Comparison of ENCODE assay signal across 8 cellular contexts in genomic region chr3:155745795-155746550, GRCh38. TPM values are rescaled to one million over a fixed set of nuclear protein-coding genes. Genes with fewer than 3 reads are reported as not detected.
DNase-seq lines count a peak whose midpoint lies in the region; ATAC-seq and TF ChIP-seq lines count a peak whose summit lies in the region.

No MANE protein-coding gene starts in this region.

- peaks cover 30% of the 10 kb centered on the region for H3K4me1 Mint-ChIP-seq in CD4-positive, alpha-beta T cell (ENCODE audit: low read depth)
- peaks cover 19% of the 10 kb centered on the region for H3K4me1 Mint-ChIP-seq in activated T-helper 2 cell treated with anti-CD3 and anti-CD28 coated beads, Interferon-gamma antibody, Interleukin-2, Interleukin-4, amounts not matched to agents 10 μg/mL and 5 μg/mL and 100 μg/mL, durations not matched to agents 14 hours and 24 hours and 36 hours (ENCODE audit: low read depth)
- H3K4me1 Mint-ChIP-seq in stimulated activated effector memory CD8-positive, alpha-beta T cell treated with anti-CD3 and anti-CD28 coated beads, Interleukin-12 subunit alpha, Interleukin-12 subunit beta, amount 100 ng/mL, for 72 hours, result peaks cover 20% of the 10 kb centered on the region

- no peaks in the 10 kb centered on the region for H4K20me1 ChIP-seq in PC-9 (ENCODE audit: insufficient read depth)

- peak overlapping the region; percentile 44 for H3K9ac ChIP-seq in iPS-18a (ENCODE audit: low read length)

- BruUV-seq in PC-9 (replicated peaks; lab: Mats Ljungman, UMichigan), result no TSS peak

- H2AFZ ChIP-seq in PC-9, result no peak overlapping the region

- peaks cover 45% of the 10 kb centered on the region for H3K27me3 Mint-ChIP-seq in CD4-positive, alpha-beta T cell
- peaks cover 55% of the 10 kb centered on the region for H3K27me3 Mint-ChIP-seq in activated T-helper 2 cell treated with anti-CD3 and anti-CD28 coated beads, Interferon-gamma antibody, Interleukin-2, Interleukin-4, amounts not matched to agents 10 μg/mL and 5 μg/mL and 100 μg/mL, durations not matched to agents 14 hours and 24 hours and 36 hours (ENCODE audit: low read depth)

- no peak overlapping the region for H3K27ac ChIP-seq in CD4-positive, alpha-beta T cell (ENCODE audit: low read depth, low read length)
- H3K27ac ChIP-seq in iPS-18a (ENCODE audit: low read length) (peak overlapping the region; percentile 61), PC-9 (no peak overlapping the region)

- no peaks in the 10 kb centered on the region for H3K79me2 ChIP-seq in PC-9 (ENCODE audit: low read depth)

- no peak overlapping the region for H3K27ac Mint-ChIP-seq in CD4-positive, alpha-beta T cell
- H3K27ac Mint-ChIP-seq in activated T-helper 2 cell treated with anti-CD3 and anti-CD28 coated beads, Interferon-gamma antibody, Interleukin-2, Interleukin-4, amounts not matched to agents 10 μg/mL and 5 μg/mL and 100 μg/mL, durations not matched to agents 14 hours and 24 hours and 36 hours, result no peak overlapping the region
- no peak overlapping the region for H3K27ac Mint-ChIP-seq in stimulated activated effector memory CD8-positive, alpha-beta T cell treated with anti-CD3 and anti-CD28 coated beads, Interleukin-12 subunit alpha, Interleukin-12 subunit beta, amount 100 ng/mL, for 72 hours

- H3K36me3 Mint-ChIP-seq in CD4-positive, alpha-beta T cell (ENCODE audit: low read depth), result no peaks in the 10 kb centered on the region
- no peaks in the 10 kb centered on the region for H3K36me3 Mint-ChIP-seq in activated T-helper 2 cell treated with anti-CD3 and anti-CD28 coated beads, Interferon-gamma antibody, Interleukin-2, Interleukin-4, amounts not matched to agents 10 μg/mL and 5 μg/mL and 100 μg/mL, durations not matched to agents 14 hours and 24 hours and 36 hours (ENCODE audit: low read depth)
- no peaks in the 10 kb centered on the region for H3K36me3 Mint-ChIP-seq in stimulated activated effector memory CD8-positive, alpha-beta T cell treated with anti-CD3 and anti-CD28 coated beads, Interleukin-12 subunit alpha, Interleukin-12 subunit beta, amount 100 ng/mL, for 72 hours

- H3K4me1 ChIP-seq in iPS-18a (ENCODE audit: control insufficient read depth, low read depth, low read length), result peaks cover 45% of the 10 kb centered on the region
- peaks cover 33% of the 10 kb centered on the region for H3K4me1 ChIP-seq in PC-9 (replicated peaks; ENCODE audit: insufficient read depth)

- no peaks in the 10 kb centered on the region for H3K9me3 ChIP-seq in CD4-positive, alpha-beta T cell (ENCODE audit: control insufficient read depth, low read length)
- H3K9me3 ChIP-seq in MG63 (no peaks in the 10 kb centered on the region), iPS-18a (ENCODE audit: control insufficient read depth, low read depth, low read length) (no peaks in the 10 kb centered on the region), PC-9 (ENCODE audit: insufficient read depth, low read depth) (no peaks in the 10 kb centered on the region)

- peaks cover 11% of the 10 kb centered on the region; the same call in 1 of the 2 replicates for H3F3A ChIP-seq in PC-9 (ENCODE audit: insufficient read depth, low read depth)

- ATAC-seq in CD4-positive, alpha-beta T cell (ENCODE audit: poor library complexity), result no peak
- no peak for ATAC-seq in stimulated activated effector memory CD8-positive, alpha-beta T cell treated with anti-CD3 and anti-CD28 coated beads, Interleukin-12 subunit alpha, Interleukin-12 subunit beta, amount 100 ng/mL, for 72 hours

- CTCF ChIA-PET in CD4-positive, alpha-beta T cell (lab: Charles Lee), result interaction anchor here (1.7 kb wide), 1 partner anchor 60 kb away, joined by 5 read pairs; the partner anchor contains the start of gene C3orf33
- CTCF ChIA-PET in PC-9 (lab: Charles Lee), result no interaction called here

- H3K36me3 ChIP-seq in MG63 (no peaks in the 10 kb centered on the region), iPS-18a (ENCODE audit: control insufficient read depth, low read depth, low read length) (no peaks in the 10 kb centered on the region), PC-9 (ENCODE audit: low read depth) (no peaks in the 10 kb centered on the region)

- no peak overlapping the region for H3K4me2 ChIP-seq in PC-9

- no peak for DNase-seq in CD4-positive, alpha-beta T cell
- DNase-seq in MG63 (peak; percentile 74), foreskin melanocyte (no peak), PC-9 (no peak), OCI-M1 (lab: John Stamatoyannopoulos, UW) (no peak)
- no peak for DNase-seq in activated T-helper 2 cell treated with anti-CD3 and anti-CD28 coated beads, Interferon-gamma antibody, Interleukin-2, Interleukin-4, amounts not matched to agents 10 μg/mL and 5 μg/mL and 100 μg/mL, durations not matched to agents 14 hours and 24 hours and 36 hours (ENCODE audit: low spot score)
- no peak for DNase-seq in stimulated activated effector memory CD8-positive, alpha-beta T cell treated with anti-CD3 and anti-CD28 coated beads, Interleukin-12 subunit alpha, Interleukin-12 subunit beta, amount 100 ng/mL, for 72 hours (ENCODE audit: low spot score in 2 of 2)

- H3K4me3 ChIP-seq in MG63, result no peak overlapping the region
- H3K4me3 ChIP-seq in iPS-18a (ENCODE audit: low read length), result peak overlapping the region; percentile 90
- no peak overlapping the region for H3K4me3 ChIP-seq in PC-9

- intact Hi-C loops in CD4-positive, alpha-beta T cell (cut with DNase I, micrococcal nuclease), result loop anchor here in 1 of 2 experiments (5.0 kb wide), 1 partner anchor 126 kb away; the partner anchor contains the start of gene GMPS
- intact Hi-C loops in activated T-helper 2 cell treated with anti-CD3 and anti-CD28 coated beads, Interferon-gamma antibody, Interleukin-2, Interleukin-4, amounts not matched to agents 10 μg/mL and 5 μg/mL and 100 μg/mL, durations not matched to agents 14 hours and 24 hours and 36 hours (cut with micrococcal nuclease), result loop anchor here (10.0 kb wide), 1 partner anchor 119 kb away; no protein-coding TSS in a partner anchor
- intact Hi-C loops in PC-9 (cut with micrococcal nuclease; ENCODE audit: unreplicated experiment), result loop anchor here (2.0 to 10.0 kb wide), 2 partner anchors 59 to 109 kb away; partner anchors contain the start of genes C3orf33 and SLC33A1

- POLR2A ChIA-PET in CD4-positive, alpha-beta T cell (lab: Charles Lee), result no interaction called here
- POLR2A ChIA-PET in PC-9 (lab: Charles Lee; ENCODE audit: unreplicated experiment), result no interaction called here

- peak overlapping the region; percentile 94 for H3K4me3 Mint-ChIP-seq in CD4-positive, alpha-beta T cell
- peak overlapping the region; percentile 26 for H3K4me3 Mint-ChIP-seq in activated T-helper 2 cell treated with anti-CD3 and anti-CD28 coated beads, Interferon-gamma antibody, Interleukin-2, Interleukin-4, amounts not matched to agents 10 μg/mL and 5 μg/mL and 100 μg/mL, durations not matched to agents 14 hours and 24 hours and 36 hours (ENCODE audit: low read depth)
- peak overlapping the region; percentile 85 for H3K4me3 Mint-ChIP-seq in stimulated activated effector memory CD8-positive, alpha-beta T cell treated with anti-CD3 and anti-CD28 coated beads, Interleukin-12 subunit alpha, Interleukin-12 subunit beta, amount 100 ng/mL, for 72 hours

- no peaks in the 10 kb centered on the region for H3K9me2 ChIP-seq in PC-9 (ENCODE audit: insufficient read depth)

- TF ChIP-seq CTCF in CD4-positive, alpha-beta T cell (IDR thresholded peaks at IDR 0.05), result no peak
- TF ChIP-seq CTCF in PC-9 (conservative IDR thresholded peaks at IDR 0.05), result no peak

- H3K9me3 Mint-ChIP-seq in CD4-positive, alpha-beta T cell, result no peaks in the 10 kb centered on the region
- no peaks in the 10 kb centered on the region for H3K9me3 Mint-ChIP-seq in activated T-helper 2 cell treated with anti-CD3 and anti-CD28 coated beads, Interferon-gamma antibody, Interleukin-2, Interleukin-4, amounts not matched to agents 10 μg/mL and 5 μg/mL and 100 μg/mL, durations not matched to agents 14 hours and 24 hours and 36 hours
- no peaks in the 10 kb centered on the region for H3K9me3 Mint-ChIP-seq in stimulated activated effector memory CD8-positive, alpha-beta T cell treated with anti-CD3 and anti-CD28 coated beads, Interleukin-12 subunit alpha, Interleukin-12 subunit beta, amount 100 ng/mL, for 72 hours

- H3K27me3 ChIP-seq in CD4-positive, alpha-beta T cell (ENCODE audit: control insufficient read depth, insufficient read depth, low read length), result peaks cover 25% of the 10 kb centered on the region
- H3K27me3 ChIP-seq in MG63, result peaks cover 31% of the 10 kb centered on the region
- no peaks in the 10 kb centered on the region for H3K27me3 ChIP-seq in iPS-18a (ENCODE audit: control insufficient read depth, insufficient read depth, low read length)
- H3K27me3 ChIP-seq in PC-9 (ENCODE audit: insufficient read depth, low read depth), result no peaks in the 10 kb centered on the region

RNA-seq across cellular contexts. Expression of gene PLCH1, which starts 1.1 kb away (rescaled TPM):
- total RNA-seq in CD4-positive, alpha-beta T cell, result under 1 TPM; 0.03 to 0.20 TPM
- not detected in 2 replicates for total RNA-seq in MG63 (2014; rRNA removed; shearing (Covaris generic); ENCODE audit: low replicate concordance)
- 0.09 and 0.25 TPM in 2 replicates for total RNA-seq in activated T-helper 2 cell treated with anti-CD3 and anti-CD28 coated beads, Interferon-gamma antibody, Interleukin-2, Interleukin-4, amounts not matched to agents 10 μg/mL and 5 μg/mL and 100 μg/mL, durations not matched to agents 14 hours and 24 hours and 36 hours
- 0.73 and 1.4 TPM in 2 replicates for total RNA-seq in PC-9 (2021)

Comparison
In these comparisons a context has a peak if more than half of its experiments do, and no peak if none do; other contexts are left out.
1. H3K4me3 Mint-ChIP-seq: peak in every context shown above with its lines; median percentile 94 in CD4-positive, alpha-beta T cell; 85 in stimulated activated effector memory CD8-positive, alpha-beta T cell treated with anti-CD3 and anti-CD28 coated beads, Interleukin-12 subunit alpha, Interleukin-12 subunit beta, amount 100 ng/mL, for 72 hours; 26 in activated T-helper 2 cell treated with anti-CD3 and anti-CD28 coated beads, Interferon-gamma antibody, Interleukin-2, Interleukin-4, amounts not matched to agents 10 μg/mL and 5 μg/mL and 100 μg/mL, durations not matched to agents 14 hours and 24 hours and 36 hours.